Comparison of ENCODE assay signal across 8 cellular contexts in the genomic region with DNA sequence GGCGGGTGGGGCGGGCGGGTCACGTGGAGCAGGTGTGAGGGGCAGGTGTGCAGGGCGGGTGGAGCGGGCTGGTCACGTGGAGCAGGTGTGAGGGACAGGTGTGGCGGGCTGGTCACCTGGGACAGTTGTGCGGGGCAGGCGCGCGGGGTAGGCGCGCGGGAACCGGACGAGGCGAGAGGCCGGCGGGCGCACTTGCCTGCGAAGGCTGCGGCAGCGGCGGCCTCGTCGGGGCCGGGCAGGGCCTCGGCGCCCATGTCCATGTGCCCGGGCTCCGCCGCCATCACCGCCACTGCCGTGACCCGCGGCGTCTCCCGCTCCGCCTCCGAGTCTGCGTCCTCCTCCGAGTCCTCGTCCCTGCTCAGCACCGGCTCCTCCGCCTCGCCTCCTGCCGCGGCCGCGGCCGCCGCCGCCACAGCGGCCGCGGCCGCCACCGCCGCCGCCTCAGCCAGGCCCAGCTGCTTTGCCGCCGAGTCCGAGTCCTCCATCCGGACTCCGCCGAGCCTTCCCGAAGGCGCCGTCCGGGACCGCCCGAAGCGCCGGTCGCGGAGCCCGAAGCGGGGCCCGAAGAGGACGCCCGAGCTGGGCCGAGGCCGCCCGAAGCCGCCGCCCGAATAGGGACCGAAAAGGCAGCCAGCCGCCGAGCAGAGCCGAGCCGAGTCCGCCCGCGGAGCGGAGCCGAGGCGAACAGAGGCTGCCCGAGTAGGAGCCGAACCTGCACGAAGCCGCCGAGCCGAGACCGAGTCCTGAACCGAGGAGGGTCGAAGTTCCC. TPM values are rescaled to one million over a fixed set of nuclear protein-coding genes. Genes with fewer than 3 reads are reported as not detected.
DNase-seq lines count a peak whose midpoint lies in the region; ATAC-seq and TF ChIP-seq lines count a peak whose summit lies in the region.

A gene with protein sequence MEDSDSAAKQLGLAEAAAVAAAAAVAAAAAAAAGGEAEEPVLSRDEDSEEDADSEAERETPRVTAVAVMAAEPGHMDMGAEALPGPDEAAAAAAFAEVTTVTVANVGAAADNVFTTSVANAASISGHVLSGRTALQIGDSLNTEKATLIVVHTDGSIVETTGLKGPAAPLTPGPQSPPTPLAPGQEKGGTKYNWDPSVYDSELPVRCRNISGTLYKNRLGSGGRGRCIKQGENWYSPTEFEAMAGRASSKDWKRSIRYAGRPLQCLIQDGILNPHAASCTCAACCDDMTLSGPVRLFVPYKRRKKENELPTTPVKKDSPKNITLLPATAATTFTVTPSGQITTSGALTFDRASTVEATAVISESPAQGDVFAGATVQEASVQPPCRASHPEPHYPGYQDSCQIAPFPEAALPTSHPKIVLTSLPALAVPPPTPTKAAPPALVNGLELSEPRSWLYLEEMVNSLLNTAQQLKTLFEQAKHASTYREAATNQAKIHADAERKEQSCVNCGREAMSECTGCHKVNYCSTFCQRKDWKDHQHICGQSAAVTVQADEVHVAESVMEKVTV (minus strand): TSS at position 660 of the 769 bp plus-strand sequence. CDS start 175 bp downstream, at position 485.

- no peaks in the 10 kb centered on the region for H3K27me3 ChIP-seq in BE2C

- no peaks in the 10 kb centered on the region for H3K9me3 ChIP-seq in BE2C

- peak; percentile 96 for DNase-seq in BE2C
- peak; percentile 57 for DNase-seq in GM19240 (ENCODE audit: insufficient read length, low spot score)
- DNase-seq in NCI-H524 treated with DMSO at 0.1 percent for 48 hours (lab: John Stamatoyannopoulos, UW) = peak; percentile 54
- peak; percentile 100 for DNase-seq in activated CD4-positive, alpha-beta T cell treated with anti-CD3 and anti-CD28 coated beads for 48 hours
- peak; percentile 97 for DNase-seq in cortex of kidney (lab: John Stamatoyannopoulos, UW)
- peak; percentile 98 to 100 for DNase-seq in left colon
- DNase-seq in stimulated activated CD4-positive, alpha-beta T cell treated with anti-CD3 and anti-CD28 coated beads, Interleukin-1b, Interleukin-23, amount 100 ng/mL, for 48 hours = peak; percentile 100

- intact Hi-C loops in left colon (cut with DNase I, micrococcal nuclease) = no loop called here

- no peaks in the 10 kb centered on the region for H3K4me1 ChIP-seq in BE2C

- TF ChIP-seq CTCF in BE2C (IDR thresholded peaks at IDR 0.05; ENCODE audit: low read depth, low read length) = no peak

- peak within 1 kb of the TSS; percentile 74 for H3K4me3 ChIP-seq in BE2C (ENCODE audit: low read depth, low read length)

- ATAC-seq in HG03457 (IDR thresholded peaks at IDR 0.05; ENCODE audit: unreplicated experiment) (peak; percentile 68), left colon (peak; percentile 75)

- no peaks in the 10 kb centered on the region for H3K36me3 ChIP-seq in BE2C

RNA-seq across cellular contexts. Expression of the gene that starts here (rescaled TPM):
- 37.2 TPM for polyA plus RNA-seq in BE2C (2012; ENCODE audit: insufficient read depth, insufficient read length, low read depth)
- total RNA-seq in left colon = 10 to 100 TPM; 24.1 to 27.1 TPM

Comparison
In these comparisons a context has a peak if more than half of its experiments do, and no peak if none do; other contexts are left out.
1. Peak in every context shown above with its lines: DNase-seq, ATAC-seq and H3K4me3 ChIP-seq.